In genomic region chr1:16366722-16367257, GRCh38 we compare ENCODE assay signal across 1 cellular context.
TF ChIP-seq lines count a peak whose summit lies in the region.

Gene SZRD1 (plus strand): TSS chr1:16367242. CDS start chr1:16367258, 16 bp downstream.

TF ChIP-seq in HepG2, 621 proteins besides CTCF, POLR2A, EP300 and RAD21 (continued from another document and continues in another):
- TF ChIP-seq HIC2 (CRISPR knock-in tag; IDR thresholded peaks at IDR 0.05; ENCODE audit: low read depth) (no peak), DZIP1 (CRISPR knock-in tag; IDR thresholded peaks at IDR 0.05) (no peak), TOPORS (CRISPR knock-in tag; IDR thresholded peaks at IDR 0.05) (no peak), ZNF800 (CRISPR knock-in tag; IDR thresholded peaks at IDR 0.05) (no peak), PAF1 (CRISPR knock-in tag; IDR thresholded peaks at IDR 0.05) (no peak), ZFP36L1 (CRISPR knock-in tag; IDR thresholded peaks at IDR 0.05) (no peak), NFYB (CRISPR knock-in tag; IDR thresholded peaks at IDR 0.05) (peak; percentile 37; the same call in 1 of the 2 replicates), ZBTB46 (CRISPR knock-in tag; IDR thresholded peaks at IDR 0.05; ENCODE audit: borderline replicate concordance) (no peak), ZEB1 (IDR thresholded peaks at IDR 0.05; ENCODE audit: insufficient replicate concordance, low read depth) (no peak), ZNF335 (CRISPR knock-in tag; IDR thresholded peaks at IDR 0.05) (peak; percentile 92; the same call in 1 of the 2 replicates), ZNF672 (CRISPR knock-in tag; IDR thresholded peaks at IDR 0.05) (no peak), ZNF781 (CRISPR knock-in tag; IDR thresholded peaks at IDR 0.05; ENCODE audit: borderline replicate concordance, not compliant biosample characterization) (no peak), ZMYM4 (CRISPR knock-in tag; IDR thresholded peaks at IDR 0.05) (no peak), PTBP1 (IDR thresholded peaks at IDR 0.05; ENCODE audit: low read depth, low read length, poor library complexity, severe bottlenecking) (no peak), KLF9 (CRISPR knock-in tag; IDR thresholded peaks at IDR 0.05; ENCODE audit: low read depth) (no peak), ZSCAN12 (CRISPR knock-in tag; IDR thresholded peaks at IDR 0.05) (no peak), ZNF124 (CRISPR knock-in tag; IDR thresholded peaks at IDR 0.05) (no peak), SNAPC2 (CRISPR knock-in tag; IDR thresholded peaks at IDR 0.05) (no peak; the same call in 1 of the 2 replicates), ARHGAP35 (CRISPR knock-in tag; IDR thresholded peaks at IDR 0.05; ENCODE audit: borderline replicate concordance) (no peak), ZNF878 (CRISPR knock-in tag; IDR thresholded peaks at IDR 0.05) (no peak), POGZ (CRISPR knock-in tag; IDR thresholded peaks at IDR 0.05) (peak; percentile 89), MEIS2 (CRISPR knock-in tag; IDR thresholded peaks at IDR 0.05) (no peak), HDAC2 (CRISPR knock-in tag; IDR thresholded peaks at IDR 0.05) (peak; percentile 51; the same call in 1 of the 2 replicates), RORA (CRISPR knock-in tag; IDR thresholded peaks at IDR 0.05) (no peak), TBP (CRISPR knock-in tag; IDR thresholded peaks at IDR 0.05) (no peak), SIN3A (IDR thresholded peaks at IDR 0.05; ENCODE audit: borderline replicate concordance, low read depth, low read length) (no peak), CBFB (CRISPR knock-in tag; IDR thresholded peaks at IDR 0.05) (no peak; the same call in 1 of the 2 replicates), ZNF607 (CRISPR knock-in tag; IDR thresholded peaks at IDR 0.05; ENCODE audit: borderline replicate concordance) (peak; percentile 44; the same call in 1 of the 2 replicates), PCBP2 (optimal IDR thresholded peaks at IDR 0.05; ENCODE audit: low read depth, low read length, poor library complexity, severe bottlenecking) (no peak), IKZF4 (CRISPR knock-in tag; IDR thresholded peaks at IDR 0.05; ENCODE audit: borderline replicate concordance, low read depth, not compliant biosample characterization) (no peak), ZNF83 (CRISPR knock-in tag; IDR thresholded peaks at IDR 0.05; ENCODE audit: borderline replicate concordance) (no peak), RNF219 (CRISPR knock-in tag; IDR thresholded peaks at IDR 0.05) (no peak), YY1 (IDR thresholded peaks at IDR 0.05; ENCODE audit: insufficient read depth, insufficient replicate concordance, low read depth, low read length) (peak; percentile 100), HNF4A (CRISPR knock-in tag; IDR thresholded peaks at IDR 0.05) (peak; percentile 51; the same call in 1 of the 2 replicates), ZNF773 (CRISPR knock-in tag; IDR thresholded peaks at IDR 0.05; ENCODE audit: borderline replicate concordance) (no peak), ZNF749 (CRISPR knock-in tag; IDR thresholded peaks at IDR 0.05; ENCODE audit: borderline replicate concordance) (no peak), GPN1 (CRISPR knock-in tag; IDR thresholded peaks at IDR 0.05; ENCODE audit: borderline replicate concordance) (no peak), MEIS1 (CRISPR knock-in tag; IDR thresholded peaks at IDR 0.05; ENCODE audit: borderline replicate concordance) (no peak), ZFP36L2 (CRISPR knock-in tag; IDR thresholded peaks at IDR 0.05) (no peak), FOXK1 (CRISPR knock-in tag; IDR thresholded peaks at IDR 0.05; ENCODE audit: borderline replicate concordance, low read depth) (peak; percentile 87), ADNP (CRISPR knock-in tag; IDR thresholded peaks at IDR 0.05) (no peak), ZNF713 (CRISPR knock-in tag; IDR thresholded peaks at IDR 0.05) (no peak), TFDP2 (CRISPR knock-in tag; IDR thresholded peaks at IDR 0.05) (peak; percentile 77), ZNF33A (CRISPR knock-in tag; IDR thresholded peaks at IDR 0.05; ENCODE audit: borderline replicate concordance) (no peak), ZNF232 (CRISPR knock-in tag; IDR thresholded peaks at IDR 0.05; ENCODE audit: borderline replicate concordance) (no peak), ZNF414 (CRISPR knock-in tag; IDR thresholded peaks at IDR 0.05) (peak; percentile 4; the same call in 1 of the 2 replicates), HMG20B (CRISPR knock-in tag; conservative IDR thresholded peaks at IDR 0.05) (no peak), ZNF574 (CRISPR knock-in tag; IDR thresholded peaks at IDR 0.05) (peak; percentile 96), SOX6 (IDR thresholded peaks at IDR 0.05) (no peak), SOX6 (CRISPR knock-in tag; IDR thresholded peaks at IDR 0.05) (peak; percentile 60), ZNF563 (CRISPR knock-in tag; IDR thresholded peaks at IDR 0.05) (no peak), ARNT (IDR thresholded peaks at IDR 0.05) (no peak), NR3C1 (CRISPR knock-in tag; IDR thresholded peaks at IDR 0.05) (no peak), NAIF1 (CRISPR knock-in tag; IDR thresholded peaks at IDR 0.05; ENCODE audit: borderline replicate concordance) (no peak), SMAD9 (CRISPR knock-in tag; IDR thresholded peaks at IDR 0.05) (no peak), MAZ (IDR thresholded peaks at IDR 0.05; ENCODE audit: borderline replicate concordance, low read depth, low read length) (peak; percentile 97), MAZ (CRISPR knock-in tag; IDR thresholded peaks at IDR 0.05; ENCODE audit: low read depth) (no peak), THAP8 (CRISPR knock-in tag; IDR thresholded peaks at IDR 0.05; ENCODE audit: borderline replicate concordance) (peak; percentile 58; the same call in 1 of the 2 replicates), ZBTB8A (CRISPR knock-in tag; IDR thresholded peaks at IDR 0.05; ENCODE audit: borderline replicate concordance, low read depth) (0 out of 2 replicates have a peak, but pooled peaks have one; percentile 15), ZSCAN30 (CRISPR knock-in tag; IDR thresholded peaks at IDR 0.05) (no peak)
